ENCODE assay signal across 1 cellular context in the genomic region with DNA sequence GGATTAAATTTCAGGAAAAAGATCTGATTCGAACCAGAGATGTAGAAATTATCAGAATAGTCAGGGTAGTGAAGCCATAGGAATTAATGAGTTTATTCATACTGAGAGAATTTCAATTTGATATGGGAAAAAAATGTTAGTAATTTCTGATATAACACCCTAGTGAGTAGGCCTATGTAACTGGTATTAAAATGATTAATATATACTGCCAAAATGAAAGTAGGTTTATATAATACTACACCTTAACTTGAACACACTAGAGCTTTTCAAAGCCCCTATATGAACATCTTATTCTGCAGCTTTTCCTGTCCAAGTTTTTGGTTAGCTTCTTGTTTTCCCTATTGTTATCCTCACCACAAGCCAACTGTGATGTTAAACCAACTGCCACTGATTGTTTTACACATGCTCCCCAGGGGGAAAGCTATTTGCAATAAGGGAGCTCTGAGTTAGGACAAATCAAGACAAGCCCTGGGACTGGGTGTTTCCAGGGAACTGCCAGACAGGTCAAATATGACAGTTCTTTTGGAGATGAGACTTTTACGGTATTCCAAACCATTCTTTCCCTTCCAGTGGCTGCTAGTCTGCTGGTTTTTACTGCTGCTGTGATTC.
TF ChIP-seq lines count a peak whose summit lies in the region.

No MANE protein-coding gene starts in this region.

TF ChIP-seq in GM23338, 12 proteins besides CTCF, POLR2A, EP300 and RAD21 (continued from another document):
- TF ChIP-seq ZNF462 (CRISPR knock-in tag; IDR thresholded peaks at IDR 0.05) (no peak), JUNB (IDR thresholded peaks at IDR 0.05; ENCODE audit: unreplicated experiment) (no peak), EZH2phosphoT487 (IDR thresholded peaks at IDR 0.05; ENCODE audit: unreplicated experiment) (no peak), ETS1 (IDR thresholded peaks at IDR 0.05) (no peak), STAT1 (IDR thresholded peaks at IDR 0.05; ENCODE audit: unreplicated experiment) (no peak), NANOG (IDR thresholded peaks at IDR 0.05; ENCODE audit: borderline replicate concordance) (no peak), ZNF331 (CRISPR knock-in tag; IDR thresholded peaks at IDR 0.05; ENCODE audit: low read depth) (no peak), ZNF114 (CRISPR knock-in tag; IDR thresholded peaks at IDR 0.05) (no peak), EZH2 (IDR thresholded peaks at IDR 0.05; ENCODE audit: low read depth, unreplicated experiment) (no peak), POLR2AphosphoS5 (IDR thresholded peaks at IDR 0.05; ENCODE audit: low read depth) (no peak)
TF ChIP-seq in GM23338: peak in this region for 0.
